Comparison of ENCODE assay signal across 10 cellular contexts in genomic region chr5:139709587-139710369, GRCh38.
A peak's percentile ranks its signal among the peaks of the same experiment; 100 is the strongest.
DNase-seq lines count a peak whose midpoint lies in the region; ATAC-seq and TF ChIP-seq lines count a peak whose summit lies in the region.
"Had no signal": no experiment of that assay in that cellular context is flagged by ENCODE, and none has a peak within 500 bp of the region (broad histone marks: within the 10 kb centered on the region; RNA-seq: fewer than 3 reads in every experiment).

No MANE protein-coding gene starts in this region.

- intact Hi-C loops in posterior cingulate gyrus (cut with DNase I): loop anchor here (5.0 kb wide), 1 partner anchor 38 kb away; no protein-coding TSS in a partner anchor

- H3K27ac Mint-ChIP-seq in activated T-cell treated with anti-CD3 and anti-CD28 coated beads, Interleukin-2, amount 50 U/mL, for 72 hours: no peak overlapping the region

- H3K27ac ChIP-seq in right atrium auricular region: peak overlapping the region; percentile 63 to 69
- H3K27ac ChIP-seq: 22Rv1, neutrophil had no signal

- peaks cover 27% of the 10 kb centered on the region for H3K4me1 Mint-ChIP-seq in activated T-cell treated with anti-CD3 and anti-CD28 coated beads, Interleukin-2, amount 50 U/mL, for 72 hours (ENCODE audit: low read depth)

- H3K4me2 ChIP-seq in skeletal muscle satellite cell (ENCODE audit: low read length): peak overlapping the region; percentile 96

- H3K27me3 ChIP-seq in right atrium auricular region (no peaks in the 10 kb centered on the region), skeletal muscle satellite cell (ENCODE audit: control insufficient read depth, insufficient read depth, low read length) (no peaks in the 10 kb centered on the region)

- DNase-seq in DMS53 (lab: John Stamatoyannopoulos, UW) (peak; percentile 78), DMS53 treated with DMSO at 0.1 percent for 48 hours (lab: John Stamatoyannopoulos, UW; ENCODE audit: unreplicated experiment) (no peak), right atrium auricular region (ENCODE audit: low spot score) (no peak), posterior cingulate gyrus (no peak), inferior parietal cortex (ENCODE audit: extremely low spot score) (no peak)
- no peak for DNase-seq in activated T-cell treated with anti-CD3 and anti-CD28 coated beads, Interleukin-2, amount 50 U/mL, for 72 hours

- no peak for ATAC-seq in activated T-cell treated with anti-CD3 and anti-CD28 coated beads, Interleukin-2, amount 50 U/mL, for 72 hours (replicated peaks in 1 of 2)
- no peak for ATAC-seq in GM19467 (IDR thresholded peaks at IDR 0.05; ENCODE audit: unreplicated experiment)

- peak overlapping the region in 1 of 2 donors; percentile 60 for H3K4me3 ChIP-seq in right atrium auricular region
- peak overlapping the region; percentile 53 for H3K4me3 ChIP-seq in skeletal muscle satellite cell (ENCODE audit: low read length)

- peak overlapping the region; percentile 53 to 74 for H3K4me3 Mint-ChIP-seq in activated T-cell treated with anti-CD3 and anti-CD28 coated beads, Interleukin-2, amount 50 U/mL, for 72 hours

- no peak for TF ChIP-seq CTCF in right atrium auricular region (IDR thresholded peaks at IDR 0.05)

- H3K4me1 ChIP-seq in right atrium auricular region (peaks cover 0 to 40% of the 10 kb centered on the region in 2 donors), skeletal muscle satellite cell (ENCODE audit: control insufficient read depth, insufficient read depth, low read length) (peaks cover 40% of the 10 kb centered on the region)

- peaks cover 20% of the 10 kb centered on the region for H3K27me3 Mint-ChIP-seq in activated T-cell treated with anti-CD3 and anti-CD28 coated beads, Interleukin-2, amount 50 U/mL, for 72 hours (ENCODE audit: low read depth)

- no peaks in the 10 kb centered on the region for H3K9me3 Mint-ChIP-seq in activated T-cell treated with anti-CD3 and anti-CD28 coated beads, Interleukin-2, amount 50 U/mL, for 72 hours

- H3K36me3 ChIP-seq in right atrium auricular region (no peaks in the 10 kb centered on the region), skeletal muscle satellite cell (ENCODE audit: insufficient read depth, low read length) (no peaks in the 10 kb centered on the region)
- H3K36me3 ChIP-seq: neutrophil had no signal

- H3K9ac ChIP-seq in skeletal muscle satellite cell (ENCODE audit: low read depth, low read length): peak overlapping the region; percentile 78

- no peaks in the 10 kb centered on the region for H3K36me3 Mint-ChIP-seq in activated T-cell treated with anti-CD3 and anti-CD28 coated beads, Interleukin-2, amount 50 U/mL, for 72 hours (ENCODE audit: insufficient read depth in 2 of 2)

- H3K9me3 ChIP-seq in right atrium auricular region: no peaks in the 10 kb centered on the region
- no peaks in the 10 kb centered on the region for H3K9me3 ChIP-seq in skeletal muscle satellite cell (replicated peaks; ENCODE audit: low read length)
- H3K9me3 ChIP-seq: neutrophil had no signal
